Comparison of ENCODE assay signal across 23 cellular contexts in the genomic region with DNA sequence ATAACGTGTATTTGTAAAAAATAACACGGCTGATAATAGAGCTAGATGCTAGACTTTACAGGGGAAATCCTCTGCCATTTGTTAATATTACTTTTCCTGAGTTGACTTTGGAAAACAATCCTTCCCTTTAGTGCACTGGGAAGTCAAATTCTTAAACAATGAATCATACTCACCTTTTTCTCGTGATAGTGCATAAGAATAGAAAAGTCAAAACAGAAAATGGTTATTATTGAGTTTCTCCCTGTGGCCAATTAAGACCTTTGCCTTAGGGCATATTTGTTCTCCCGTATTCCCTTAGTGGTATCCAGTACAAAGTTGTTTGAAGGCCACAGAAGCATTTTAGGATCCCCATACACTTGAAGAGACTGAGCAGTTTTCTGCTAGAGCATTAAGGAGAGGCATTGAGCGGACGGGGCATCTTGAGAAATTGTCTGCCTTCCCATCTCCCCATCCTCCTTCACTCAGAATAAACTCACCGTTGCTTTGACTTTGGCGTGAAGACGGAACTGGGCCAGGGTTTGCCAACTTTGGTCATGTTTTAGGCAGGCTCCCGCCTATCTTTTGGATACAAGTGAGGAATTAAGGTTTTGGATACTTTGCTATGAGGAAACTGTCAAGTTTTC.
A peak's percentile ranks its signal among the peaks of the same experiment; 100 is the strongest.
DNase-seq lines count a peak whose midpoint lies in the region; ATAC-seq and TF ChIP-seq lines count a peak whose summit lies in the region.
"Had no signal": no experiment of that assay in that cellular context is flagged by ENCODE, and none has a peak within 500 bp of the region (broad histone marks: within the 10 kb centered on the region; RNA-seq: fewer than 3 reads in every experiment).

No MANE protein-coding gene starts in this region.

- no peak overlapping the region for H2BK15ac ChIP-seq in H9 (ENCODE audit: low read depth, low read length)

- H3K9ac ChIP-seq in H9 (ENCODE audit: extremely low read depth, insufficient read length, low read length): no peak overlapping the region
- peak overlapping the region; percentile 15 for H3K9ac ChIP-seq in iPS-18a (ENCODE audit: low read length)

- no peak for ATAC-seq in activated CD8-positive, alpha-beta memory T cell treated with anti-CD3 and anti-CD28 coated beads, Interleukin-2, amount 10 ng/mL, durations not matched to agents 7 days and 5 days
- no peak for ATAC-seq in naive thymus-derived CD8-positive, alpha-beta T cell
- ATAC-seq in HG02938 (IDR thresholded peaks at IDR 0.05; ENCODE audit: unreplicated experiment): no peak
- ATAC-seq: left lobe of liver had no signal

- no CpG with 5 or more reads among the region's 10 CpGs for WGBS in H9 (ENCODE audit: extremely low coverage, insufficient read length, low lambda C conversion rate)

- H4K5ac ChIP-seq in H9 (ENCODE audit: insufficient read length, low read depth, low read length): no peak overlapping the region

- H3K4me1 Mint-ChIP-seq in H9 (peaks cover 26 to 34% of the 10 kb centered on the region in 2 experiments), brain (peaks cover 83% of the 10 kb centered on the region)
- H3K4me1 Mint-ChIP-seq in activated CD8-positive, alpha-beta memory T cell treated with anti-CD3 and anti-CD28 coated beads, Interleukin-2, amount 10 ng/mL, durations not matched to agents 7 days and 5 days: no peaks in the 10 kb centered on the region
- peaks cover 0 to 7% (median 0%) of the 10 kb centered on the region in 4 donors for H3K4me1 Mint-ChIP-seq in naive thymus-derived CD8-positive, alpha-beta T cell
- H3K4me1 Mint-ChIP-seq: activated naive CD4-positive, alpha-beta T cell treated with anti-CD3 and anti-CD28 coated beads, Interleukin-2, amount 50 U/mL, for 24 hours had no signal

- H4K8ac ChIP-seq in H9 (replicated peaks; ENCODE audit: insufficient read length, low read depth, low read length): no peak overlapping the region

- no peak overlapping the region for H3K14ac ChIP-seq in H9 (ENCODE audit: insufficient read depth, low read length)

- no peak overlapping the region for H3K27ac ChIP-seq in H9 (ENCODE audit: insufficient read length, low read depth, low read length)
- H3K27ac ChIP-seq in iPS-18a (ENCODE audit: low read length): no peak overlapping the region
- H3K27ac ChIP-seq: right atrium auricular region, SJCRH30, suprapubic skin had no signal

- H3K27me3 ChIP-seq in H9 (ENCODE audit: insufficient read depth, low read length): no peaks in the 10 kb centered on the region
- no peaks in the 10 kb centered on the region for H3K27me3 ChIP-seq in iPS-18a (ENCODE audit: control insufficient read depth, insufficient read depth, low read length)
- H3K27me3 ChIP-seq: MG63, right atrium auricular region, SJCRH30, suprapubic skin had no signal

- H4K91ac ChIP-seq in H9 (ENCODE audit: insufficient read length, low read depth, low read length): no peak overlapping the region

- no peak overlapping the region for H3K4ac ChIP-seq in H9 (ENCODE audit: low read depth, low read length)

- no peak overlapping the region for H3K18ac ChIP-seq in H9 (ENCODE audit: insufficient read length, low read depth, low read length)

- DNase-seq in H9 (peak; percentile 41), renal cortical epithelial cell (ENCODE audit: low read depth) (peak; percentile 84)
- DNase-seq in activated CD8-positive, alpha-beta memory T cell treated with anti-CD3 and anti-CD28 coated beads, Interleukin-2, amount 10 ng/mL, durations not matched to agents 7 days and 5 days: no peak
- DNase-seq in naive thymus-derived CD8-positive, alpha-beta T cell: no peak
- DNase-seq in activated CD4-positive, alpha-beta T cell treated with anti-CD3 and anti-CD28 coated beads for 1 hour: no peak
- DNase-seq: activated CD4-positive, alpha-beta memory T cell treated with anti-CD3 and anti-CD28 coated beads for 36 hours; activated T-cell treated with anti-CD3 and anti-CD28 coated beads, Interleukin-2, amount 50 U/mL, for 1 hour; foreskin fibroblast; MG63; NCI-H1436 treated with DMSO at 0.1 percent for 48 hours; NCI-H2171; NCI-H748 treated with DMSO at 0.1 percent for 48 hours; occipital lobe; OCI-M1; SJCRH30; stimulated activated CD4-positive, alpha-beta T cell treated with anti-CD3 and anti-CD28 coated beads, Interleukin-12 subunit alpha, Interleukin-12 subunit beta, amount 100 ng/mL, for 4 hours had no signal

- H3K4me3 Mint-ChIP-seq in H9 (peak overlapping the region; percentile 14 to 28; a peak in 2 of 5 replicates), brain (peak overlapping the region in 1 of 5 experiments; percentile 10)
- no peak overlapping the region for H3K4me3 Mint-ChIP-seq in activated CD8-positive, alpha-beta memory T cell treated with anti-CD3 and anti-CD28 coated beads, Interleukin-2, amount 10 ng/mL, durations not matched to agents 7 days and 5 days
- no peak overlapping the region for H3K4me3 Mint-ChIP-seq in naive thymus-derived CD8-positive, alpha-beta T cell
- H3K4me3 Mint-ChIP-seq: activated CD4-positive, alpha-beta memory T cell treated with anti-CD3 and anti-CD28 coated beads for 36 hours; activated naive CD4-positive, alpha-beta T cell treated with anti-CD3 and anti-CD28 coated beads, Interleukin-2, amount 50 U/mL, for 24 hours had no signal

- POLR2A ChIA-PET in naive thymus-derived CD8-positive, alpha-beta T cell (lab: Charles Lee): no interaction called here

- peaks cover 3% of the 10 kb centered on the region for H3K36me3 ChIP-seq in iPS-18a (ENCODE audit: control insufficient read depth, low read depth, low read length)
- H3K36me3 ChIP-seq: MG63, right atrium auricular region, SJCRH30 had no signal

- no peaks in the 10 kb centered on the region for H3K23me2 ChIP-seq in H9 (ENCODE audit: insufficient read length, low read depth, low read length, poor library complexity, severe bottlenecking)

- H2AK5ac ChIP-seq in H9 (ENCODE audit: insufficient read length, low read length): no peak overlapping the region

- H3K36me3 Mint-ChIP-seq in H9 (ENCODE audit: insufficient read depth in 1 of 3, low read depth in 3 of 3) (peaks cover 2 to 5% (median 4%) of the 10 kb centered on the region in 3 experiments; a peak in 4 of 7 replicates), brain (peaks cover 54% of the 10 kb centered on the region)
- no peaks in the 10 kb centered on the region for H3K36me3 Mint-ChIP-seq in activated CD8-positive, alpha-beta memory T cell treated with anti-CD3 and anti-CD28 coated beads, Interleukin-2, amount 10 ng/mL, durations not matched to agents 7 days and 5 days
- peaks cover 0 to 11% (median 4%) of the 10 kb centered on the region in 3 donors for H3K36me3 Mint-ChIP-seq in naive thymus-derived CD8-positive, alpha-beta T cell

- H2BK5ac ChIP-seq in H9 (ENCODE audit: insufficient read length, low read length): no peak overlapping the region

- no peaks in the 10 kb centered on the region for H3K79me2 ChIP-seq in H9 (ENCODE audit: insufficient read depth, low read length)

- no peak overlapping the region for H3T11ph ChIP-seq in H9 (ENCODE audit: low read length)

- H2BK120ac ChIP-seq in H9 (ENCODE audit: low read depth, low read length, poor library complexity, severe bottlenecking): no peak overlapping the region

- no peak overlapping the region for H2BK12ac ChIP-seq in H9 (ENCODE audit: insufficient read length, low read depth, low read length)

- H3K4me1 ChIP-seq in H9 (ENCODE audit: insufficient read depth, low read length) (peaks cover 3% of the 10 kb centered on the region; the same call in 1 of the 2 replicates), iPS-18a (ENCODE audit: control insufficient read depth, low read depth, low read length) (peaks cover 26% of the 10 kb centered on the region)
- H3K4me1 ChIP-seq: right atrium auricular region, SJCRH30, suprapubic skin had no signal

- no peaks in the 10 kb centered on the region for H4K20me1 ChIP-seq in H9 (ENCODE audit: control insufficient read depth, insufficient read depth, insufficient read length)

- no peak overlapping the region for H2AFZ ChIP-seq in H9 (ENCODE audit: low read length)

- H3K27ac Mint-ChIP-seq in H9 (peak overlapping the region; percentile 27 to 72 (median 46); a peak in 5 of 7 replicates), brain (peak overlapping the region in 3 of 5 experiments; percentile 11 to 60 (median 48))
- H3K27ac Mint-ChIP-seq in activated CD8-positive, alpha-beta memory T cell treated with anti-CD3 and anti-CD28 coated beads, Interleukin-2, amount 10 ng/mL, durations not matched to agents 7 days and 5 days: no peak overlapping the region
- peak overlapping the region in 1 of 10 donors; percentile 6 for H3K27ac Mint-ChIP-seq in naive thymus-derived CD8-positive, alpha-beta T cell
- H3K27ac Mint-ChIP-seq: activated CD4-positive, alpha-beta memory T cell treated with anti-CD3 and anti-CD28 coated beads for 36 hours; activated naive CD4-positive, alpha-beta T cell treated with anti-CD3 and anti-CD28 coated beads, Interleukin-2, amount 50 U/mL, for 24 hours had no signal

- H3K79me1 ChIP-seq in H9 (ENCODE audit: insufficient read depth, low read depth, low read length, poor library complexity, severe bottlenecking): no peaks in the 10 kb centered on the region

- H3K4me2 ChIP-seq in H9 (ENCODE audit: insufficient read depth, insufficient read length, low read length): no peak overlapping the region

- H3K27me3 Mint-ChIP-seq in H9 (ENCODE audit: low read depth) (no peaks in the 10 kb centered on the region), brain (peaks cover 5% of the 10 kb centered on the region)
- no peaks in the 10 kb centered on the region for H3K27me3 Mint-ChIP-seq in activated CD8-positive, alpha-beta memory T cell treated with anti-CD3 and anti-CD28 coated beads, Interleukin-2, amount 10 ng/mL, durations not matched to agents 7 days and 5 days
- H3K27me3 Mint-ChIP-seq in naive thymus-derived CD8-positive, alpha-beta T cell: no peaks in the 10 kb centered on the region
- H3K27me3 Mint-ChIP-seq: activated CD4-positive, alpha-beta memory T cell treated with anti-CD3 and anti-CD28 coated beads for 36 hours; activated naive CD4-positive, alpha-beta T cell treated with anti-CD3 and anti-CD28 coated beads, Interleukin-2, amount 50 U/mL, for 24 hours had no signal

- CTCF ChIA-PET in activated CD8-positive, alpha-beta memory T cell treated with anti-CD3 and anti-CD28 coated beads, Interleukin-2, amount 10 ng/mL, durations not matched to agents 7 days and 5 days (lab: Charles Lee): no interaction called here

- no peaks in the 10 kb centered on the region for H3K9me3 ChIP-seq in H9 (ENCODE audit: control insufficient read depth, low read depth, low read length)
- no peaks in the 10 kb centered on the region for H3K9me3 ChIP-seq in iPS-18a (ENCODE audit: control insufficient read depth, low read depth, low read length)
- H3K9me3 ChIP-seq: MG63, right atrium auricular region, SJCRH30, suprapubic skin had no signal

- H3K9me3 Mint-ChIP-seq in H9 (no peaks in the 10 kb centered on the region), brain (no peaks in the 10 kb centered on the region)
- H3K9me3 Mint-ChIP-seq in activated CD8-positive, alpha-beta memory T cell treated with anti-CD3 and anti-CD28 coated beads, Interleukin-2, amount 10 ng/mL, durations not matched to agents 7 days and 5 days (ENCODE audit: low read depth): peaks cover 2% of the 10 kb centered on the region
- H3K9me3 Mint-ChIP-seq in naive thymus-derived CD8-positive, alpha-beta T cell: peaks cover 0 to 6% (median 0%) of the 10 kb centered on the region in 9 donors
- H3K9me3 Mint-ChIP-seq: activated CD4-positive, alpha-beta memory T cell treated with anti-CD3 and anti-CD28 coated beads for 36 hours; activated naive CD4-positive, alpha-beta T cell treated with anti-CD3 and anti-CD28 coated beads, Interleukin-2, amount 50 U/mL, for 24 hours had no signal

- no peak for TF ChIP-seq CTCF in H9 (conservative IDR thresholded peaks at IDR 0.05)
- TF ChIP-seq CTCF in brain (conservative IDR thresholded peaks at IDR 0.05): no peak

- H3K23ac ChIP-seq in H9 (ENCODE audit: insufficient read length, low read depth, low read length): no peak overlapping the region

- H3K4me3 ChIP-seq in iPS-18a (ENCODE audit: low read length): peak overlapping the region; percentile 19
- H3K4me3 ChIP-seq: MG63, right atrium auricular region, SJCRH30, suprapubic skin had no signal

- H2BK20ac ChIP-seq in H9 (ENCODE audit: low read depth, low read length, poor library complexity, severe bottlenecking): no peak overlapping the region

- no peak overlapping the region for H3K56ac ChIP-seq in H9 (ENCODE audit: insufficient read length, low read depth, low read length)

Comparison
In these comparisons a context has a peak if more than half of its experiments do, and no peak if none do; other contexts are left out.
1. DNase-seq: peak in H9 (single experiment) and renal cortical epithelial cell (single experiment); none in activated CD8-positive, alpha-beta memory T cell treated with anti-CD3 and anti-CD28 coated beads, Interleukin-2, amount 10 ng/mL, durations not matched to agents 7 days and 5 days (single experiment), naive thymus-derived CD8-positive, alpha-beta T cell (0 of 10) and activated CD4-positive, alpha-beta T cell treated with anti-CD3 and anti-CD28 coated beads for 1 hour (single experiment).
2. H3K4me3 Mint-ChIP-seq: peak in H9 (2 of 2); none in activated CD8-positive, alpha-beta memory T cell treated with anti-CD3 and anti-CD28 coated beads, Interleukin-2, amount 10 ng/mL, durations not matched to agents 7 days and 5 days (single experiment) and naive thymus-derived CD8-positive, alpha-beta T cell (0 of 10).